2 cellular contexts compared by ENCODE assay signal in genomic region chr15:38826880-38827279, GRCh38.
TF ChIP-seq lines count a peak whose summit lies in the region.

No MANE protein-coding gene starts in this region.

TF ChIP-seq in IMR-90, 13 proteins besides CTCF, POLR2A, EP300 and RAD21:
- no peak for TF ChIP-seq RFX5 (IDR thresholded peaks at IDR 0.05; ENCODE audit: low read depth, low read length)
- TF ChIP-seq MAZ (IDR thresholded peaks at IDR 0.05; ENCODE audit: borderline replicate concordance, low read depth, low read length): no peak
- no peak for TF ChIP-seq RCOR1 (IDR thresholded peaks at IDR 0.05; ENCODE audit: insufficient replicate concordance, low read length)
- no peak for TF ChIP-seq CHD1 (IDR thresholded peaks at IDR 0.05; ENCODE audit: low read depth, low read length)
- TF ChIP-seq CEBPB (IDR thresholded peaks at IDR 0.05; ENCODE audit: low read depth, low read length): no peak
- no peak for TF ChIP-seq MAFK (IDR thresholded peaks at IDR 0.05; ENCODE audit: low read depth, low read length)
- TF ChIP-seq BHLHE40 (IDR thresholded peaks at IDR 0.05; ENCODE audit: low read depth, low read length): no peak
- TF ChIP-seq MXI1 (IDR thresholded peaks at IDR 0.05; ENCODE audit: borderline replicate concordance, low read depth, low read length): no peak

TF ChIP-seq in endothelial cell of umbilical vein, 7 proteins besides CTCF, POLR2A, EP300 and RAD21:
- no peak for TF ChIP-seq GATA2 (IDR thresholded peaks at IDR 0.05; ENCODE audit: insufficient read depth, insufficient read length, low read depth, low read length)
- no peak for TF ChIP-seq MYC (IDR thresholded peaks at IDR 0.05; ENCODE audit: low read depth, low read length)
- no peak for TF ChIP-seq POLR2AphosphoS5 (IDR thresholded peaks at IDR 0.05; ENCODE audit: insufficient read depth, low read depth, low read length)
- no peak for TF ChIP-seq MAX (IDR thresholded peaks at IDR 0.05; ENCODE audit: insufficient read depth, insufficient read length)
- TF ChIP-seq EZH2 (IDR thresholded peaks at IDR 0.05; ENCODE audit: borderline replicate concordance, low read depth, low read length, severe bottlenecking): no peak
- no peak for TF ChIP-seq FOS (IDR thresholded peaks at IDR 0.05; ENCODE audit: borderline replicate concordance, insufficient read depth, low read length)
- no peak for TF ChIP-seq JUN (IDR thresholded peaks at IDR 0.05; ENCODE audit: borderline replicate concordance, insufficient read depth, insufficient read length, low read depth)
